7 cellular contexts compared by ENCODE assay signal in genomic region chr17:32144442-32144841, GRCh38. TPM values are rescaled to one million over a fixed set of nuclear protein-coding genes. Genes with fewer than 3 reads are reported as not detected.
DNase-seq lines count a peak whose midpoint lies in the region; ATAC-seq and TF ChIP-seq lines count a peak whose summit lies in the region.
"Not testable (repeated sequence)": the region's sequence is repeated elsewhere in the genome, so short reads cannot be mapped to it uniquely, and the experiment has no call there.

No MANE protein-coding gene starts in this region.

- H3K4me1 ChIP-seq in HEK293 (ENCODE audit: control insufficient read depth, insufficient read depth, low read length); SK-N-SH (ENCODE audit: control insufficient read depth in 1 of 2, insufficient read depth in 2 of 2, low read depth in 1 of 2, low read length in 1 of 2); trophoblast cell (ENCODE audit: control insufficient read depth in 1 of 2, insufficient read depth in 2 of 2, low read length in 2 of 2): not testable (repeated sequence)
- H3K4me1 ChIP-seq in lower lobe of right lung = peaks cover 57% of the 10 kb centered on the region

- not testable (repeated sequence) for H3K27me3 ChIP-seq in SK-N-SH (ENCODE audit: insufficient read depth); lower lobe of right lung (ENCODE audit: low read depth); trophoblast cell (ENCODE audit: insufficient read depth, low read length)

- not testable (repeated sequence) for H2AK5ac ChIP-seq in trophoblast cell (ENCODE audit: low read length)

- not testable (repeated sequence) for H3K9ac ChIP-seq in SK-N-SH; trophoblast cell (ENCODE audit: low read length)

- not testable (repeated sequence) for TF ChIP-seq EP300 in SK-N-SH (IDR thresholded peaks at IDR 0.05; ENCODE audit: borderline replicate concordance in 1 of 2, low read depth in 1 of 2, low read length in 1 of 2)

- POLR2A ChIA-PET in HEK293 (lab: Yijun Ruan, JAX); SK-N-SH (lab: Yijun Ruan, JAX): not testable (repeated sequence)

- H3K4me1 Mint-ChIP-seq in activated T-helper 1 cell treated with anti-CD3 and anti-CD28 coated beads, Interleukin-12 subunit alpha, Interleukin-12 subunit beta, Interleukin-2, Interleukin-4 antibody, amounts not matched to agents 30 ng/mL and 10 ng/mL and 1 ng/mL, durations not matched to agents 14 hours and 24 hours and 36 hours (ENCODE audit: low read depth) = peaks cover 23% of the 10 kb centered on the region
- H3K4me1 Mint-ChIP-seq in dendritic cell treated with granulocyte-macrophage colony-stimulating factor and Interleukin-4, amounts not matched to agents 40 ng/mL and 50 ng/mL, for 4 days (ENCODE audit: low read depth) = peaks cover 33% of the 10 kb centered on the region

- not testable (repeated sequence) for H4K91ac ChIP-seq in trophoblast cell (ENCODE audit: low read depth, low read length)

- not testable (repeated sequence) for DNase-seq in SK-N-SH; activated T-helper 1 cell treated with anti-CD3 and anti-CD28 coated beads, Interleukin-12 subunit alpha, Interleukin-12 subunit beta, Interleukin-2, Interleukin-4 antibody, amounts not matched to agents 30 ng/mL and 10 ng/mL and 1 ng/mL, durations not matched to agents 14 hours and 24 hours and 36 hours (ENCODE audit: low spot score); lower lobe of right lung; trophoblast cell

- not testable (repeated sequence) for H3K9me3 Mint-ChIP-seq in activated T-helper 1 cell treated with anti-CD3 and anti-CD28 coated beads, Interleukin-12 subunit alpha, Interleukin-12 subunit beta, Interleukin-2, Interleukin-4 antibody, amounts not matched to agents 30 ng/mL and 10 ng/mL and 1 ng/mL, durations not matched to agents 14 hours and 24 hours and 36 hours; dendritic cell treated with granulocyte-macrophage colony-stimulating factor and Interleukin-4, amounts not matched to agents 40 ng/mL and 50 ng/mL, for 4 days

- not testable (repeated sequence) for H2BK12ac ChIP-seq in trophoblast cell (ENCODE audit: low read length)

- not testable (repeated sequence) for H4K12ac ChIP-seq in trophoblast cell (ENCODE audit: low read depth, low read length)

- H3K36me3 Mint-ChIP-seq in activated T-helper 1 cell treated with anti-CD3 and anti-CD28 coated beads, Interleukin-12 subunit alpha, Interleukin-12 subunit beta, Interleukin-2, Interleukin-4 antibody, amounts not matched to agents 30 ng/mL and 10 ng/mL and 1 ng/mL, durations not matched to agents 14 hours and 24 hours and 36 hours (ENCODE audit: low read depth) = not testable (repeated sequence)
- H3K36me3 Mint-ChIP-seq in dendritic cell treated with granulocyte-macrophage colony-stimulating factor and Interleukin-4, amounts not matched to agents 40 ng/mL and 50 ng/mL, for 4 days (ENCODE audit: low read depth) = peaks cover 15% of the 10 kb centered on the region

- H3K18ac ChIP-seq in trophoblast cell (ENCODE audit: low read length) = not testable (repeated sequence)

- H4K8ac ChIP-seq in trophoblast cell (ENCODE audit: low read depth, low read length) = not testable (repeated sequence)

- H3K27ac ChIP-seq in C4-2B (peak overlapping the region; percentile 32), lower lobe of right lung (peak overlapping the region; percentile 89)
- not testable (repeated sequence) for H3K27ac ChIP-seq in HEK293 (ENCODE audit: extremely low read depth, low read depth, low read length); SK-N-SH (ENCODE audit: low read depth in 2 of 2, low read length in 1 of 2); trophoblast cell (ENCODE audit: low read depth, low read length)

- H3K79me1 ChIP-seq in trophoblast cell (ENCODE audit: low read length) = not testable (repeated sequence)

- not testable (repeated sequence) for TF ChIP-seq RAD21 in SK-N-SH (IDR thresholded peaks at IDR 0.05; ENCODE audit: low read length)

- H4K20me1 ChIP-seq in SK-N-SH (ENCODE audit: insufficient read depth) = peaks cover 15% of the 10 kb centered on the region; the same call in 1 of the 2 replicates

- H3K79me2 ChIP-seq in SK-N-SH (ENCODE audit: insufficient read depth) = peaks cover 63% of the 10 kb centered on the region
- H3K79me2 ChIP-seq in trophoblast cell (ENCODE audit: control insufficient read depth, insufficient read depth, low read length, poor library complexity) = not testable (repeated sequence)

- TF ChIP-seq CTCF in C4-2B (conservative IDR thresholded peaks at IDR 0.05); HEK293 (tag by site-specific recombination; IDR thresholded peaks at IDR 0.05); SK-N-SH (IDR thresholded peaks at IDR 0.05); lower lobe of right lung (IDR thresholded peaks at IDR 0.05): not testable (repeated sequence)

- H3K27me3 Mint-ChIP-seq in activated T-helper 1 cell treated with anti-CD3 and anti-CD28 coated beads, Interleukin-12 subunit alpha, Interleukin-12 subunit beta, Interleukin-2, Interleukin-4 antibody, amounts not matched to agents 30 ng/mL and 10 ng/mL and 1 ng/mL, durations not matched to agents 14 hours and 24 hours and 36 hours (ENCODE audit: insufficient read depth); dendritic cell treated with granulocyte-macrophage colony-stimulating factor and Interleukin-4, amounts not matched to agents 40 ng/mL and 50 ng/mL, for 4 days: not testable (repeated sequence)

- not testable (repeated sequence) for H2BK120ac ChIP-seq in trophoblast cell (ENCODE audit: insufficient read depth, low read length, poor library complexity)

- not testable (repeated sequence) for H3K23ac ChIP-seq in trophoblast cell (ENCODE audit: low read length)

- H3K4me3 ChIP-seq in HEK293 (ENCODE audit: low read depth, low read length); SK-N-SH (ENCODE audit: low read depth in 2 of 2, low read length in 1 of 2); trophoblast cell (ENCODE audit: low read depth, low read length): not testable (repeated sequence)
- peak overlapping the region; percentile 91 for H3K4me3 ChIP-seq in lower lobe of right lung

- peak overlapping the region; percentile 40 for H3K4ac ChIP-seq in trophoblast cell (ENCODE audit: low read depth, low read length)

- CTCF ChIA-PET in HEK293 (lab: Yijun Ruan, JAX) = not testable (repeated sequence)
- CTCF ChIA-PET in SK-N-SH (lab: Yijun Ruan, JAX) = interaction anchor here (1.2 kb wide), 1 partner anchor 16 kb away, joined by 3 read pairs; no protein-coding TSS in a partner anchor

- peak overlapping the region; percentile 33 for H3K4me3 Mint-ChIP-seq in activated T-helper 1 cell treated with anti-CD3 and anti-CD28 coated beads, Interleukin-12 subunit alpha, Interleukin-12 subunit beta, Interleukin-2, Interleukin-4 antibody, amounts not matched to agents 30 ng/mL and 10 ng/mL and 1 ng/mL, durations not matched to agents 14 hours and 24 hours and 36 hours
- H3K4me3 Mint-ChIP-seq in dendritic cell treated with granulocyte-macrophage colony-stimulating factor and Interleukin-4, amounts not matched to agents 40 ng/mL and 50 ng/mL, for 4 days = peak overlapping the region; percentile 4

- not testable (repeated sequence) for H3K14ac ChIP-seq in trophoblast cell (ENCODE audit: low read length)

- 100% methylated on average over 2 of the region's 2 CpGs for WGBS in SK-N-SH (ENCODE audit: low lambda C conversion rate)
- WGBS in trophoblast cell (ENCODE audit: extremely low coverage, insufficient coverage, insufficient read length) = no CpG with 5 or more reads among the region's 2 CpGs

- H3K9me3 ChIP-seq in HEK293 (ENCODE audit: control insufficient read depth, insufficient read depth, low read depth, low read length); SK-N-SH; lower lobe of right lung; trophoblast cell (ENCODE audit: insufficient read depth, low read depth, low read length): not testable (repeated sequence)

- H3K27ac Mint-ChIP-seq in activated T-helper 1 cell treated with anti-CD3 and anti-CD28 coated beads, Interleukin-12 subunit alpha, Interleukin-12 subunit beta, Interleukin-2, Interleukin-4 antibody, amounts not matched to agents 30 ng/mL and 10 ng/mL and 1 ng/mL, durations not matched to agents 14 hours and 24 hours and 36 hours = not testable (repeated sequence)
- H3K27ac Mint-ChIP-seq in dendritic cell treated with granulocyte-macrophage colony-stimulating factor and Interleukin-4, amounts not matched to agents 40 ng/mL and 50 ng/mL, for 4 days = peak overlapping the region; percentile 13

- 0 out of 2 replicates have a peak overlapping the region, but pooled peaks have one; percentile 78 for H3K4me2 ChIP-seq in SK-N-SH
- not testable (repeated sequence) for H3K4me2 ChIP-seq in trophoblast cell (ENCODE audit: low read length)

- not testable (repeated sequence) for H3F3A ChIP-seq in SK-N-SH (replicated peaks; ENCODE audit: insufficient read depth)

- H3K36me3 ChIP-seq in HEK293 (ENCODE audit: control insufficient read depth in 2 of 2, insufficient read depth in 1 of 2, low read length in 2 of 2); SK-N-SH (replicated peaks in 1 of 2; ENCODE audit: control insufficient read depth in 1 of 2, insufficient read depth in 2 of 2, low read length in 1 of 2); lower lobe of right lung; trophoblast cell (ENCODE audit: control insufficient read depth in 1 of 2, insufficient read depth in 2 of 2, low read length in 2 of 2): not testable (repeated sequence)

- intact Hi-C loops in activated T-helper 1 cell treated with anti-CD3 and anti-CD28 coated beads, Interleukin-12 subunit alpha, Interleukin-12 subunit beta, Interleukin-2, Interleukin-4 antibody, amounts not matched to agents 30 ng/mL and 10 ng/mL and 1 ng/mL, durations not matched to agents 14 hours and 24 hours and 36 hours (cut with micrococcal nuclease) = loop anchor here (5.0 kb wide), 1 partner anchor 208 kb away; the partner anchor contains the start of gene ZNF207
- intact Hi-C loops in dendritic cell treated with granulocyte-macrophage colony-stimulating factor and Interleukin-4, amounts not matched to agents 40 ng/mL and 50 ng/mL, for 4 days (cut with micrococcal nuclease); lower lobe of right lung (cut with DNase I): not testable (repeated sequence)

- not testable (repeated sequence) for ATAC-seq in lower lobe of right lung

- H2AFZ ChIP-seq in SK-N-SH (ENCODE audit: low read depth); trophoblast cell (ENCODE audit: insufficient read depth, low read length, poor library complexity): not testable (repeated sequence)

- not testable (repeated sequence) for H3K9me2 ChIP-seq in SK-N-SH

- not testable (repeated sequence) for H2BK5ac ChIP-seq in trophoblast cell (ENCODE audit: low read depth, low read length, poor library complexity)

RNA-seq across cellular contexts. Expression of gene RHOT1, which starts 2.1 kb away (rescaled TPM):
- polyA plus RNA-seq in SK-N-SH (2012; rRNA removed) = 25.0 and 36.1 TPM in 2 replicates
- polyA plus RNA-seq in SK-N-SH (2012; cell fraction: cytosol; rRNA removed) = 39.7 and 42.9 TPM in 2 replicates
- 11.5 and 30.5 TPM in 2 replicates for polyA plus RNA-seq in SK-N-SH (2012; cell fraction: nucleus; rRNA removed)
- total RNA-seq in activated T-helper 1 cell treated with anti-CD3 and anti-CD28 coated beads, Interleukin-12 subunit alpha, Interleukin-12 subunit beta, Interleukin-2, Interleukin-4 antibody, amounts not matched to agents 30 ng/mL and 10 ng/mL and 1 ng/mL, durations not matched to agents 14 hours and 24 hours and 36 hours = 25.9 and 27.2 TPM in 2 replicates
- total RNA-seq in lower lobe of right lung = 48.6 TPM
- polyA plus RNA-seq in trophoblast cell (2013) = 16.1 and 16.6 TPM in 2 replicates
